20 cellular contexts compared by ENCODE assay signal in genomic region chr15:95196176-95196915, GRCh38.
A peak's percentile ranks its signal among the peaks of the same experiment; 100 is the strongest.
DNase-seq lines count a peak whose midpoint lies in the region; ATAC-seq and TF ChIP-seq lines count a peak whose summit lies in the region.
"Had no signal": no experiment of that assay in that cellular context is flagged by ENCODE, and none has a peak within 500 bp of the region (broad histone marks: within the 10 kb centered on the region; RNA-seq: fewer than 3 reads in every experiment).

No MANE protein-coding gene starts in this region.

- H3K9ac ChIP-seq in skeletal muscle satellite cell (ENCODE audit: low read depth, low read length), result no peak overlapping the region
- H3K9ac ChIP-seq: KMS-11 had no signal

- no peak overlapping the region for H2AFZ ChIP-seq in hepatocyte

- H3K36me3 ChIP-seq in H7 (replicated peaks; ENCODE audit: control insufficient read depth, insufficient read depth, low read length) (no peaks in the 10 kb centered on the region), RWPE2 (ENCODE audit: low read depth) (no peaks in the 10 kb centered on the region), hepatocyte (replicated peaks; ENCODE audit: insufficient read depth, low read depth) (no peaks in the 10 kb centered on the region), skeletal muscle satellite cell (ENCODE audit: insufficient read depth, low read length) (no peaks in the 10 kb centered on the region)
- H3K36me3 ChIP-seq: heart right ventricle, upper lobe of right lung had no signal

- no peaks in the 10 kb centered on the region for H3K79me2 ChIP-seq in hepatocyte

- H3K27me3 ChIP-seq in H7 (ENCODE audit: control insufficient read depth, insufficient read depth, low read length), result no peaks in the 10 kb centered on the region
- H3K27me3 ChIP-seq in RWPE2 (ENCODE audit: insufficient read depth, poor library complexity, severe bottlenecking), result no peaks in the 10 kb centered on the region
- H3K27me3 ChIP-seq in hepatocyte, result no peaks in the 10 kb centered on the region
- H3K27me3 ChIP-seq in skeletal muscle satellite cell (ENCODE audit: control insufficient read depth, insufficient read depth, low read length), result no peaks in the 10 kb centered on the region
- H3K27me3 ChIP-seq: heart right ventricle, upper lobe of right lung had no signal

- TF ChIP-seq CTCF in RWPE2 (IDR thresholded peaks at IDR 0.05; ENCODE audit: poor library complexity, severe bottlenecking) (no peak), hepatocyte (IDR thresholded peaks at IDR 0.05; ENCODE audit: poor library complexity) (peak; percentile 8)

- H4K20me1 ChIP-seq in hepatocyte (ENCODE audit: insufficient read depth, poor library complexity, severe bottlenecking), result no peaks in the 10 kb centered on the region

- ATAC-seq in RWPE2 (ENCODE audit: low read depth) (peak; percentile 74), SK-N-SH treated with all-trans-retinoic acid at 6 μM for 48 hours (no peak)
- ATAC-seq: heart right ventricle, natural killer cell, upper lobe of right lung had no signal

- 62% methylated on average over 17 of the region's 17 CpGs for WGBS in hepatocyte (ENCODE audit: low lambda C conversion rate, missing lambda C conversion rate)

- H3K4me1 ChIP-seq in RWPE2 (ENCODE audit: insufficient read depth, poor library complexity, severe bottlenecking), result no peaks in the 10 kb centered on the region
- no peaks in the 10 kb centered on the region for H3K4me1 ChIP-seq in hepatocyte (ENCODE audit: insufficient read depth)
- no peaks in the 10 kb centered on the region for H3K4me1 ChIP-seq in skeletal muscle satellite cell (ENCODE audit: control insufficient read depth, insufficient read depth, low read length)
- H3K4me1 ChIP-seq: heart right ventricle, upper lobe of right lung had no signal

- in situ Hi-C loops in G401 (cut with HindIII; ENCODE audit: low sequenced_read_pairs), result no loop called here

- H3K4me3 ChIP-seq in H7 (ENCODE audit: insufficient read depth, low read depth, low read length) (no peak overlapping the region), RWPE2 (ENCODE audit: severe bottlenecking) (no peak overlapping the region), hepatocyte (no peak overlapping the region), skeletal muscle satellite cell (ENCODE audit: low read length) (peak overlapping the region; percentile 58)
- H3K4me3 ChIP-seq: heart right ventricle, upper lobe of right lung had no signal

- no peak overlapping the region for H3K27ac ChIP-seq in RWPE2 (ENCODE audit: poor library complexity, severe bottlenecking)
- peak overlapping the region; percentile 21 for H3K27ac ChIP-seq in hepatocyte
- H3K27ac ChIP-seq: heart right ventricle, KMS-11, upper lobe of right lung had no signal

- H3K9me3 ChIP-seq in RWPE2 (ENCODE audit: severe bottlenecking) (no peaks in the 10 kb centered on the region), hepatocyte (ENCODE audit: low read depth) (no peaks in the 10 kb centered on the region), skeletal muscle satellite cell (replicated peaks; ENCODE audit: low read length) (no peaks in the 10 kb centered on the region)
- H3K9me3 ChIP-seq: upper lobe of right lung had no signal

- DNase-seq in H7 (peak; percentile 4), RWPE2 (ENCODE audit: low spot score) (no peak), hepatocyte (ENCODE audit: low spot score) (peak; percentile 14), G401 (ENCODE audit: low spot score) (no peak), SHP77 (lab: John Stamatoyannopoulos, UW) (no peak)
- DNase-seq in activated CD4-positive, CD25-positive, alpha-beta regulatory T cell treated with anti-CD3 and anti-CD28 coated beads, Interleukin-2, amount 50 U/mL, for 72 hours, result no peak
- DNase-seq: effector memory CD4-positive, alpha-beta T cell; HCEC 1CT; heart right ventricle; islet precursor cell; natural killer cell; NCI-H1092 treated with DMSO at 0.1 percent for 48 hours; NCI-H2107; NCI-H69; stimulated activated naive CD4-positive, alpha-beta T cell treated with Interleukin-2 at 50 U/mL for 16 hours; T1000; upper lobe of right lung had no signal

- peak overlapping the region; percentile 56 for H3K4me2 ChIP-seq in hepatocyte
- peak overlapping the region; percentile 75 for H3K4me2 ChIP-seq in skeletal muscle satellite cell (ENCODE audit: low read length)
- H3K4me2 ChIP-seq: KMS-11 had no signal

- H3K9me2 ChIP-seq in hepatocyte (replicated peaks; ENCODE audit: insufficient read depth), result no peaks in the 10 kb centered on the region

TF ChIP-seq in SK-N-SH treated with all-trans-retinoic acid at 6 μM for 48 hours, 23 proteins besides CTCF, POLR2A, EP300 and RAD21:
- TF ChIP-seq TSHZ2 (CRISPR knock-in tag; IDR thresholded peaks at IDR 0.05) (no peak), CSRNP3 (CRISPR knock-in tag; IDR thresholded peaks at IDR 0.05) (no peak), CSDC2 (CRISPR knock-in tag; IDR thresholded peaks at IDR 0.05) (no peak), ZC3H10 (CRISPR knock-in tag; IDR thresholded peaks at IDR 0.05) (no peak), ZFP30 (CRISPR knock-in tag; IDR thresholded peaks at IDR 0.05) (no peak), ESRRG (CRISPR knock-in tag; IDR thresholded peaks at IDR 0.05) (no peak), PPARA (CRISPR knock-in tag; IDR thresholded peaks at IDR 0.05; ENCODE audit: borderline replicate concordance) (no peak), BACH2 (CRISPR knock-in tag; IDR thresholded peaks at IDR 0.05; ENCODE audit: borderline replicate concordance) (no peak)

Comparison
In these comparisons a context has a peak if more than half of its experiments do, and no peak if none do; other contexts are left out.
1. DNase-seq: peak in H7 (single experiment) and hepatocyte (single experiment); none in RWPE2 (single experiment), G401 (single experiment), SHP77 (0 of 2) and activated CD4-positive, CD25-positive, alpha-beta regulatory T cell treated with anti-CD3 and anti-CD28 coated beads, Interleukin-2, amount 50 U/mL, for 72 hours (single experiment).